Comparison of ENCODE assay signal across 11 cellular contexts in the genomic region with DNA sequence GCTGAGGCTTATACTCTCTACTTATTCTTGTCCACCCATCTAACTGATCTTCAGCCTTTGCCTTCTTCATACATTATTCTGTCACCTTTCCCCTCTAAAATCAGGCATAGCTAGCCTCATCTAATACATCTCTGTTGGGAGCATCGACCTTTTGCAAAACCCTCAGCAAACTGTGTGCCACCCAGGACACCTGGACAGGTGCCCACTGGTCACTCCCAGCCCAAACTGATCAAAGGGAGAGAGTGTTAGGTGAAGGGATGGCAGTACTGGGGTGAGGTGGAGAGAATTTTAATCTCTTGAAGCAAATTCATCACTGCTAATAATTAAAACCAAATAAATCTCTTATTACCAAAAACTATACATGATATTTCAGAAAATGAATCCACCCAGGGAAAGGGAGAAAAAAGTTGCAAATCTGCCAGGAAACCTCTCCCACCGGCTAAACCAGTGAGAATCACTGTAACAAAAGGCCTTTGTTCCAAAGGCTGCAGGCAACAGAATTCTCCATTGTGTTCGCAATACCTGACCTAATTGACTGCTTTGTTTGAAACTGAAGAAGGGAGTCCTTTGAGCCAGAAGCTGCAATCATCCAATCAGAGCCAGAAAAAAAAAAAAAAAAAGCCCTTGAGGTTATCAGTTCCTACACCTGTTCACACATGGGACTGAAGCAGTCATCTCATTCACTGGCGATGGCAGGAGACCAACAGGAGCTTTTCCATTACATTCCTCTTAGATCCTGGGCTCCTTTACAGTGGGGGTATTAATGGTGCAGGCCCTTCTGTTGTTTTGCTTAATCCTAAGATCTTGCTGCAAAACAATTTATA.
DNase-seq lines count a peak whose midpoint lies in the region; ATAC-seq and TF ChIP-seq lines count a peak whose summit lies in the region.
"Had no signal": no experiment of that assay in that cellular context is flagged by ENCODE, and none has a peak within 500 bp of the region (broad histone marks: within the 10 kb centered on the region; RNA-seq: fewer than 3 reads in every experiment).

No MANE protein-coding gene starts in this region.

- H3K27me3 Mint-ChIP-seq in activated CD4-positive, alpha-beta memory T cell treated with anti-CD3 and anti-CD28 coated beads for 36 hours, result no peaks in the 10 kb centered on the region
- H3K27me3 Mint-ChIP-seq: activated T-helper 17 cell treated with anti-CD3 and anti-CD28 coated beads, Interleukin-2, amount 50 U/mL, for 72 hours; B cell had no signal

- H3K27ac Mint-ChIP-seq in activated CD4-positive, alpha-beta memory T cell treated with anti-CD3 and anti-CD28 coated beads for 36 hours, result no peak overlapping the region
- H3K27ac Mint-ChIP-seq: activated T-helper 17 cell treated with anti-CD3 and anti-CD28 coated beads, Interleukin-2, amount 50 U/mL, for 72 hours; B cell had no signal

- H2AFZ ChIP-seq in MM.1S (ENCODE audit: low read length), result no peak overlapping the region

- no peak overlapping the region for H3K4me3 ChIP-seq in WERI-Rb-1 (ENCODE audit: low read depth, low read length)
- H3K4me3 ChIP-seq in MM.1S (ENCODE audit: low read length), result no peak overlapping the region

- no peaks in the 10 kb centered on the region for H3K4me1 ChIP-seq in MM.1S (ENCODE audit: low read length)

- TF ChIP-seq CTCF in WERI-Rb-1 (IDR thresholded peaks at IDR 0.05; ENCODE audit: low read depth, low read length) (no peak), MM.1S (IDR thresholded peaks at IDR 0.05; ENCODE audit: low read length) (no peak)

- CTCF ChIA-PET in activated CD4-positive, alpha-beta memory T cell treated with anti-CD3 and anti-CD28 coated beads for 36 hours (lab: Charles Lee), result no interaction called here

- no peaks in the 10 kb centered on the region for H4K20me1 ChIP-seq in MM.1S (ENCODE audit: insufficient read depth, low read length)

- H3K4me2 ChIP-seq in MM.1S (ENCODE audit: low read depth, low read length), result no peak overlapping the region

- no peak overlapping the region for H3K4me3 Mint-ChIP-seq in activated CD4-positive, alpha-beta memory T cell treated with anti-CD3 and anti-CD28 coated beads for 36 hours
- H3K4me3 Mint-ChIP-seq: activated T-helper 17 cell treated with anti-CD3 and anti-CD28 coated beads, Interleukin-2, amount 50 U/mL, for 72 hours; B cell had no signal

- H3K36me3 Mint-ChIP-seq in activated CD4-positive, alpha-beta memory T cell treated with anti-CD3 and anti-CD28 coated beads for 36 hours, result peaks cover 3% of the 10 kb centered on the region

- no peaks in the 10 kb centered on the region for H3F3A ChIP-seq in MM.1S (ENCODE audit: insufficient read depth, low read length)

- peaks cover 4% of the 10 kb centered on the region for H3K4me1 Mint-ChIP-seq in activated CD4-positive, alpha-beta memory T cell treated with anti-CD3 and anti-CD28 coated beads for 36 hours (ENCODE audit: low read depth)
- H3K4me1 Mint-ChIP-seq: activated T-helper 17 cell treated with anti-CD3 and anti-CD28 coated beads, Interleukin-2, amount 50 U/mL, for 72 hours had no signal

- no peak overlapping the region for H3K9ac ChIP-seq in MM.1S (ENCODE audit: low read length)

- H3K27ac ChIP-seq in WERI-Rb-1, result no peak overlapping the region; the same call in 1 of the 2 replicates
- H3K27ac ChIP-seq in MM.1S (ENCODE audit: low read length), result no peak overlapping the region

- H3K27me3 ChIP-seq in WERI-Rb-1 (ENCODE audit: insufficient read depth, low read depth, severe bottlenecking) (no peaks in the 10 kb centered on the region), MM.1S (replicated peaks; ENCODE audit: insufficient read depth, low read length) (no peaks in the 10 kb centered on the region)

- POLR2A ChIA-PET in activated CD4-positive, alpha-beta memory T cell treated with anti-CD3 and anti-CD28 coated beads for 36 hours (lab: Charles Lee), result interaction anchor here (0.6 kb wide), 1 partner anchor 224 kb away, joined by 4 read pairs; no protein-coding TSS in a partner anchor

- no peak for ATAC-seq in HG03095 (IDR thresholded peaks at IDR 0.05; ENCODE audit: unreplicated experiment)
- ATAC-seq: activated T-helper 17 cell treated with anti-CD3 and anti-CD28 coated beads, Interleukin-2, amount 50 U/mL, for 72 hours had no signal

- DNase-seq in COLO668 (lab: John Stamatoyannopoulos, UW; ENCODE audit: unreplicated experiment), result peak; percentile 77
- DNase-seq in NCI-H146 (lab: John Stamatoyannopoulos, UW), result peak; percentile 97
- peak; percentile 73 for DNase-seq in WERI-Rb-1
- DNase-seq in left kidney (ENCODE audit: low read depth, low spot score), result peak; percentile 63
- DNase-seq in effector CD4-positive, alpha-beta T cell, result no peak
- no peak for DNase-seq in MM.1S
- no peak for DNase-seq in activated CD4-positive, alpha-beta memory T cell treated with anti-CD3 and anti-CD28 coated beads for 36 hours
- DNase-seq: SW 1271 had no signal

- no peaks in the 10 kb centered on the region for H3K9me3 Mint-ChIP-seq in activated CD4-positive, alpha-beta memory T cell treated with anti-CD3 and anti-CD28 coated beads for 36 hours
- H3K9me3 Mint-ChIP-seq: activated T-helper 17 cell treated with anti-CD3 and anti-CD28 coated beads, Interleukin-2, amount 50 U/mL, for 72 hours had no signal

- intact Hi-C loops in activated CD4-positive, alpha-beta memory T cell treated with anti-CD3 and anti-CD28 coated beads for 36 hours (cut with micrococcal nuclease), result no loop called here

- no peaks in the 10 kb centered on the region for H3K79me2 ChIP-seq in MM.1S (ENCODE audit: low read length)

- H3K36me3 ChIP-seq in WERI-Rb-1 (peaks cover 45% of the 10 kb centered on the region), MM.1S (replicated peaks; ENCODE audit: insufficient read depth, low read length) (no peaks in the 10 kb centered on the region)

- no peaks in the 10 kb centered on the region for H3K9me2 ChIP-seq in MM.1S (replicated peaks; ENCODE audit: insufficient read depth, low read length)

- no peaks in the 10 kb centered on the region for H3K9me3 ChIP-seq in WERI-Rb-1 (ENCODE audit: severe bottlenecking)
- no peaks in the 10 kb centered on the region for H3K9me3 ChIP-seq in MM.1S (replicated peaks; ENCODE audit: insufficient read depth, low read length)

Comparison
In these comparisons a context has a peak if more than half of its experiments do, and no peak if none do; other contexts are left out.
1. DNase-seq: peak in COLO668 (single experiment), NCI-H146 (single experiment), WERI-Rb-1 (single experiment) and left kidney (single experiment); none in effector CD4-positive, alpha-beta T cell (single experiment), MM.1S (single experiment) and activated CD4-positive, alpha-beta memory T cell treated with anti-CD3 and anti-CD28 coated beads for 36 hours (single experiment).